Comparison of ENCODE assay signal across 22 cellular contexts in the genomic region with DNA sequence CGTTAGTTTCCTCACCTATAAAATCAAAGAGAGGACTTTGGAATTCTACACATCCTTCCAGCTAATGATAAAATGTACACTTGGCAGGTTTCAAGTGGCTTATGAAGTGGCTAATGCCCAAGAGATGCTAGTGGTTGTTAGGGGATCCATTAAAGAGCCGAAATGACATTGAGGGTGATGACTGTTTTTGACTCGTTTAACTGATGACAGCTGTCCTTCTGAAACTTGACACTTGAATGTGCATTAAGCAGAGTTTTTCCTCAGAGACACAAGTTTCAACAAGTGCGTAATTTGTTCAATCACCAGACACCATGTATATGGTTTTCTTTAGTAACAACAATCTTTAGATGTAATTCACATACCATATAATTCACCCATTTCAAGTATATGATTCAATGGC. TPM values are rescaled to one million over a fixed set of nuclear protein-coding genes. Genes with fewer than 3 reads are reported as not detected.
DNase-seq lines count a peak whose midpoint lies in the region; ATAC-seq and TF ChIP-seq lines count a peak whose summit lies in the region.
"Had no signal": no experiment of that assay in that cellular context is flagged by ENCODE, and none has a peak within 500 bp of the region (broad histone marks: within the 10 kb centered on the region; RNA-seq: fewer than 3 reads in every experiment).

No MANE protein-coding gene starts in this region.

- peak overlapping the region; percentile 67 for H3K27ac ChIP-seq in CD4-positive, CD25-positive, alpha-beta regulatory T cell (ENCODE audit: insufficient read depth, low read length, poor library complexity, severe bottlenecking)
- no peak overlapping the region for H3K27ac ChIP-seq in CD4-positive, alpha-beta T cell (ENCODE audit: low read depth, low read length)
- H3K27ac ChIP-seq: KMS-11, prostate gland, SK-N-MC, thoracic aorta, VCaP had no signal

- TF ChIP-seq CTCF in CD4-positive, alpha-beta T cell (IDR thresholded peaks at IDR 0.05): no peak
- no peak for TF ChIP-seq CTCF in glutamatergic neuron (IDR thresholded peaks at IDR 0.05; ENCODE audit: partially characterized antibody, unreplicated experiment)

- H3K4me3 Mint-ChIP-seq in CD4-positive, CD25-positive, alpha-beta regulatory T cell: peak overlapping the region; percentile 19 to 97 (median 70)
- H3K4me3 Mint-ChIP-seq in CD4-positive, alpha-beta T cell: peak overlapping the region; percentile 99
- peak overlapping the region; percentile 30 for H3K4me3 Mint-ChIP-seq in glutamatergic neuron (ENCODE audit: unreplicated experiment)
- H3K4me3 Mint-ChIP-seq: brain; stimulated activated memory B cell treated with anti-CD40 and anti-IgM and Interleukin-4, amounts not matched to agents 10 μg/mL and 1 μg/mL and 100 μg/mL, for 72 hours had no signal

- H3K4me3 ChIP-seq in CD4-positive, CD25-positive, alpha-beta regulatory T cell (ENCODE audit: low read depth, low read length): no peak overlapping the region
- H3K4me3 ChIP-seq: prostate gland, SK-N-MC, thoracic aorta had no signal

- no peaks in the 10 kb centered on the region for H3K27me3 ChIP-seq in CD4-positive, CD25-positive, alpha-beta regulatory T cell (ENCODE audit: control insufficient read depth, insufficient read depth, low read length)
- no peaks in the 10 kb centered on the region for H3K27me3 ChIP-seq in CD4-positive, alpha-beta T cell (ENCODE audit: control insufficient read depth, insufficient read depth, low read length)

- H3K4me1 Mint-ChIP-seq in CD4-positive, CD25-positive, alpha-beta regulatory T cell: peaks cover 0 to 53% (median 34%) of the 10 kb centered on the region in 4 donors
- H3K4me1 Mint-ChIP-seq in CD4-positive, alpha-beta T cell (ENCODE audit: low read depth): peaks cover 44% of the 10 kb centered on the region
- peaks cover 16% of the 10 kb centered on the region for H3K4me1 Mint-ChIP-seq in glutamatergic neuron (ENCODE audit: low read depth, unreplicated experiment)
- H3K4me1 Mint-ChIP-seq: brain had no signal

- H3K36me3 ChIP-seq in CD4-positive, CD25-positive, alpha-beta regulatory T cell (ENCODE audit: control insufficient read depth, insufficient read depth, low read length): peaks cover 13% of the 10 kb centered on the region
- H3K36me3 ChIP-seq: prostate gland, thoracic aorta had no signal

- H3K36me3 Mint-ChIP-seq in CD4-positive, CD25-positive, alpha-beta regulatory T cell: peaks cover 8% of the 10 kb centered on the region
- peaks cover 20% of the 10 kb centered on the region for H3K36me3 Mint-ChIP-seq in CD4-positive, alpha-beta T cell (ENCODE audit: low read depth)
- peaks cover 4% of the 10 kb centered on the region for H3K36me3 Mint-ChIP-seq in glutamatergic neuron (ENCODE audit: unreplicated experiment)
- H3K36me3 Mint-ChIP-seq: brain; stimulated activated memory B cell treated with anti-CD40 and anti-IgM and Interleukin-4, amounts not matched to agents 10 μg/mL and 1 μg/mL and 100 μg/mL, for 72 hours had no signal

- H3K4me1 ChIP-seq in CD4-positive, CD25-positive, alpha-beta regulatory T cell (ENCODE audit: control insufficient read depth, insufficient read depth, low read length, poor library complexity, severe bottlenecking): peaks cover 41% of the 10 kb centered on the region
- H3K4me1 ChIP-seq: prostate gland had no signal

- CTCF ChIA-PET in CD4-positive, alpha-beta T cell (lab: Charles Lee): no interaction called here

- intact Hi-C loops in CD4-positive, alpha-beta T cell (cut with DNase I, micrococcal nuclease): no loop called here

- ATAC-seq in CD4-positive, CD25-positive, alpha-beta regulatory T cell (ENCODE audit: low read depth in 2 of 2): no peak
- ATAC-seq in CD4-positive, alpha-beta T cell (ENCODE audit: poor library complexity): no peak
- ATAC-seq in GM21737 (IDR thresholded peaks at IDR 0.05; ENCODE audit: unreplicated experiment) (no peak), GM21367 (IDR thresholded peaks at IDR 0.05; ENCODE audit: unreplicated experiment) (no peak)
- ATAC-seq: esophagus mucosa; stimulated activated memory B cell treated with anti-CD40 and anti-IgM and Interleukin-4, amounts not matched to agents 10 μg/mL and 1 μg/mL and 100 μg/mL, for 72 hours had no signal

- no peak for DNase-seq in CD4-positive, CD25-positive, alpha-beta regulatory T cell
- no peak for DNase-seq in CD4-positive, alpha-beta T cell
- DNase-seq in NCI-H524 (lab: John Stamatoyannopoulos, UW) (peak; percentile 45 to 82), glutamatergic neuron (no peak), HT-29 (ENCODE audit: low spot score) (no peak)
- DNase-seq: hypothalamus; NCI-H2081 treated with DMSO at 0.1 percent for 48 hours; NCI-H510A treated with DMSO at 0.1 percent for 48 hours; RPMI8226; stimulated activated CD4-positive, alpha-beta T cell treated with anti-CD3 and anti-CD28 coated beads, Interleukin-2, amount 100 ng/mL, for 24 hours had no signal

- H3K9me3 ChIP-seq in CD4-positive, CD25-positive, alpha-beta regulatory T cell (ENCODE audit: control insufficient read depth in 2 of 2, low read length in 2 of 2): no peaks in the 10 kb centered on the region
- H3K9me3 ChIP-seq in CD4-positive, alpha-beta T cell (ENCODE audit: control insufficient read depth, low read length): no peaks in the 10 kb centered on the region
- H3K9me3 ChIP-seq: prostate gland, thoracic aorta had no signal

- POLR2A ChIA-PET in CD4-positive, alpha-beta T cell (lab: Charles Lee): interaction anchor here (1.0 kb wide), 1 partner anchor 200 kb away, joined by 4 read pairs; a partner anchor contains a TSS

- H3K9me3 Mint-ChIP-seq in CD4-positive, CD25-positive, alpha-beta regulatory T cell: no peaks in the 10 kb centered on the region
- no peaks in the 10 kb centered on the region for H3K9me3 Mint-ChIP-seq in CD4-positive, alpha-beta T cell
- peaks cover 8% of the 10 kb centered on the region for H3K9me3 Mint-ChIP-seq in glutamatergic neuron (ENCODE audit: unreplicated experiment)
- H3K9me3 Mint-ChIP-seq: brain had no signal

- peaks cover 4% of the 10 kb centered on the region for H3K27me3 Mint-ChIP-seq in CD4-positive, CD25-positive, alpha-beta regulatory T cell
- no peaks in the 10 kb centered on the region for H3K27me3 Mint-ChIP-seq in CD4-positive, alpha-beta T cell
- H3K27me3 Mint-ChIP-seq in glutamatergic neuron (ENCODE audit: unreplicated experiment): no peaks in the 10 kb centered on the region
- H3K27me3 Mint-ChIP-seq: stimulated activated memory B cell treated with anti-CD40 and anti-IgM and Interleukin-4, amounts not matched to agents 10 μg/mL and 1 μg/mL and 100 μg/mL, for 72 hours had no signal

- H3K27ac Mint-ChIP-seq in CD4-positive, CD25-positive, alpha-beta regulatory T cell: peak overlapping the region in 2 of 3 donors; percentile 96 to 97
- peak overlapping the region; percentile 90 for H3K27ac Mint-ChIP-seq in CD4-positive, alpha-beta T cell
- H3K27ac Mint-ChIP-seq in glutamatergic neuron (ENCODE audit: unreplicated experiment): peak overlapping the region; percentile 78
- H3K27ac Mint-ChIP-seq: brain; stimulated activated memory B cell treated with anti-CD40 and anti-IgM and Interleukin-4, amounts not matched to agents 10 μg/mL and 1 μg/mL and 100 μg/mL, for 72 hours had no signal

RNA-seq across cellular contexts. Expression of a gene that starts 1.6 kb away (rescaled TPM):
- total RNA-seq in CD4-positive, CD25-positive, alpha-beta regulatory T cell: 32.4 TPM
- 100 to 1,000 TPM; 130 to 187 (median 154) TPM for polyA plus RNA-seq in CD4-positive, CD25-positive, alpha-beta regulatory T cell
- 1 to 10 TPM; 7.4 to 9.4 TPM for total RNA-seq in CD4-positive, alpha-beta T cell
- 2.6 TPM for total RNA-seq in glutamatergic neuron (ENCODE audit: unreplicated experiment)
- total RNA-seq in HT-29 (2014; rRNA removed; shearing (Covaris generic)): not detected in 2 replicates
- total RNA-seq: frontal cortex, HT1080 had no signal

Comparison
In these comparisons a context has a peak if more than half of its experiments do, and no peak if none do; other contexts are left out.
1. DNase-seq: peak in NCI-H524 (2 of 2); none in CD4-positive, CD25-positive, alpha-beta regulatory T cell (0 of 3), CD4-positive, alpha-beta T cell (0 of 10), glutamatergic neuron (single experiment) and HT-29 (single experiment).
2. H3K4me3 Mint-ChIP-seq: peak in every context shown above with its lines; median percentile 99 in CD4-positive, alpha-beta T cell; 70 in CD4-positive, CD25-positive, alpha-beta regulatory T cell; 30 in glutamatergic neuron.
3. Peak in every context shown above with its lines, with median percentiles within 50 percentile points of each other: H3K27ac Mint-ChIP-seq.